Comparison of ENCODE assay signal across 1 cellular context in the genomic region with DNA sequence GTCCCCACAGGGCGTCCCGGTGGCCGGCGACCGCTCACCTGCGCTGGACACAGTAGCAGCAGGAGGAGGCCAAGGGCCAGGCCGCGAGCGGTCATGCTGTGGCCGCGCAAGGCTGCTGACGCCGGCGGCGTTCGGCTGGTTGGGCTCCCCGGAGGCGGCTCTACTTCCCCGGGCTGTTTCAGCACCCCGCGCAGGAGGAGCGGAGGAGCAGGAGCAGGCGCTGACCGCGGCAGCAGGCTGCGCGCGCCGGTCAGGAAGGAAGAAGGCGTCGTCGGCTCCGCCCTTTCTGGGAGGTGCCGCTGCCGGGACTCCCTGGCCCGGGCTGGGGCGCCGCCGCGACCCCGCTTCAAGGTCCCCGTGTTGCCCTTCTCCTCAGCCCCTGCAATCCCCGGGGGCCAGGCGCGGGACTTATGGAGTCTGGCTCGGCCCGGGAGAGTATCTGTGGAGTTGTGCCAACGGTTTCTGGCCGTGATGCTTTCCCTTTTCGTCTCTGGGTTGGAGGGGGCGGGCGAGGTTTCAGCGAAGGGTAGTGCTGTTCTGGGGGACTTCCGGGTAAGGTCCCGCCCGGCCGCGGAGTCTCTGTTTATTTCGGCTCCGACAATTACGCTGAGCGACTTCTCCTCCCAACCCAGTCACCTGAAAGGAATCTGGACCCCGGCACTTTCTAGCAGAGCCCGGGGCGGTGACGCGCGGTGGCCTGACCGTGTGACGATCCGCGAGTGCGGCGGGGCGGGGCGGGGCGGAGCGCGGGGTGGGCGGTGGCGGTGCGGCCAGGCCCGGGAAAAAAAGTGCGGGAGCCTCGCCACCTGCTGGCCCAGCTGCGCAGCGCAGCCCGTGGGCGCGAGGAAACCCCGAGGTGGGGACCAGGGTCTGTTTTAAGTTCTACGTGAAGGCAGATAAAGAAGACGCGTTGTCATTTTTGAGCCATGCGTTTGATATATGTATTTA.
TF ChIP-seq lines count a peak whose summit lies in the region.

A gene (minus strand): TSS at position 258 of the 948 bp plus-strand sequence. CDS start 163 bp downstream, at position 95.

TF ChIP-seq in HepG2, 621 proteins besides CTCF, POLR2A, EP300 and RAD21 (continued from another document and continues in another):
- TF ChIP-seq, protein P1, sequence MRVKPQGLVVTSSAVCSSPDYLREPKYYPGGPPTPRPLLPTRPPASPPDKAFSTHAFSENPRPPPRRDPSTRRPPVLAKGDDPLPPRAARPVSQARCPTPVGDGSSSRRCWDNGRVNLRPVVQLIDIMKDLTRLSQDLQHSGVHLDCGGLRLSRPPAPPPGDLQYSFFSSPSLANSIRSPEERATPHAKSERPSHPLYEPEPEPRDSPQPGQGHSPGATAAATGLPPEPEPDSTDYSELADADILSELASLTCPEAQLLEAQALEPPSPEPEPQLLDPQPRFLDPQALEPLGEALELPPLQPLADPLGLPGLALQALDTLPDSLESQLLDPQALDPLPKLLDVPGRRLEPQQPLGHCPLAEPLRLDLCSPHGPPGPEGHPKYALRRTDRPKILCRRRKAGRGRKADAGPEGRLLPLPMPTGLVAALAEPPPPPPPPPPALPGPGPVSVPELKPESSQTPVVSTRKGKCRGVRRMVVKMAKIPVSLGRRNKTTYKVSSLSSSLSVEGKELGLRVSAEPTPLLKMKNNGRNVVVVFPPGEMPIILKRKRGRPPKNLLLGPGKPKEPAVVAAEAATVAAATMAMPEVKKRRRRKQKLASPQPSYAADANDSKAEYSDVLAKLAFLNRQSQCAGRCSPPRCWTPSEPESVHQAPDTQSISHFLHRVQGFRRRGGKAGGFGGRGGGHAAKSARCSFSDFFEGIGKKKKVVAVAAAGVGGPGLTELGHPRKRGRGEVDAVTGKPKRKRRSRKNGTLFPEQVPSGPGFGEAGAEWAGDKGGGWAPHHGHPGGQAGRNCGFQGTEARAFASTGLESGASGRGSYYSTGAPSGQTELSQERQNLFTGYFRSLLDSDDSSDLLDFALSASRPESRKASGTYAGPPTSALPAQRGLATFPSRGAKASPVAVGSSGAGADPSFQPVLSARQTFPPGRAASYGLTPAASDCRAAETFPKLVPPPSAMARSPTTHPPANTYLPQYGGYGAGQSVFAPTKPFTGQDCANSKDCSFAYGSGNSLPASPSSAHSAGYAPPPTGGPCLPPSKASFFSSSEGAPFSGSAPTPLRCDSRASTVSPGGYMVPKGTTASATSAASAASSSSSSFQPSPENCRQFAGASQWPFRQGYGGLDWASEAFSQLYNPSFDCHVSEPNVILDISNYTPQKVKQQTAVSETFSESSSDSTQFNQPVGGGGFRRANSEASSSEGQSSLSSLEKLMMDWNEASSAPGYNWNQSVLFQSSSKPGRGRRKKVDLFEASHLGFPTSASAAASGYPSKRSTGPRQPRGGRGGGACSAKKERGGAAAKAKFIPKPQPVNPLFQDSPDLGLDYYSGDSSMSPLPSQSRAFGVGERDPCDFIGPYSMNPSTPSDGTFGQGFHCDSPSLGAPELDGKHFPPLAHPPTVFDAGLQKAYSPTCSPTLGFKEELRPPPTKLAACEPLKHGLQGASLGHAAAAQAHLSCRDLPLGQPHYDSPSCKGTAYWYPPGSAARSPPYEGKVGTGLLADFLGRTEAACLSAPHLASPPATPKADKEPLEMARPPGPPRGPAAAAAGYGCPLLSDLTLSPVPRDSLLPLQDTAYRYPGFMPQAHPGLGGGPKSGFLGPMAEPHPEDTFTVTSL (CRISPR knock-in tag; IDR thresholded peaks at IDR 0.05; ENCODE audit: borderline replicate concordance): no peak; the same call in 1 of the 2 replicates
- no peak for TF ChIP-seq ARID2 (CRISPR knock-in tag; IDR thresholded peaks at IDR 0.05; ENCODE audit: borderline replicate concordance)
- TF ChIP-seq, protein P2, sequence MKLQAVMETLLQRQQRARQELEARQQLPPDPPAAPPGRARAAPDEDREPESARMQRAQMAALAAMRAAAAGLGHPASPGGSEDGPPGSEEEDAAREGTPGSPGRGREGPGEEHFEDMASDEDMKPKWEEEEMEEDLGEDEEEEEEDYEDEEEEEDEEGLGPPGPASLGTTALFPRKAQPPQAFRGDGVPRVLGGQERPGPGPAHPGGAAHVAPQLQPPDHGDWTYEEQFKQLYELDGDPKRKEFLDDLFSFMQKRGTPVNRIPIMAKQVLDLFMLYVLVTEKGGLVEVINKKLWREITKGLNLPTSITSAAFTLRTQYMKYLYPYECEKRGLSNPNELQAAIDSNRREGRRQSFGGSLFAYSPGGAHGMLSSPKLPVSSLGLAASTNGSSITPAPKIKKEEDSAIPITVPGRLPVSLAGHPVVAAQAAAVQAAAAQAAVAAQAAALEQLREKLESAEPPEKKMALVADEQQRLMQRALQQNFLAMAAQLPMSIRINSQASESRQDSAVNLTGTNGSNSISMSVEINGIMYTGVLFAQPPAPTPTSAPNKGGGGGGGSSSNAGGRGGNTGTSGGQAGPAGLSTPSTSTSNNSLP (IDR thresholded peaks at IDR 0.05; ENCODE audit: low read depth, low read length): no peak
- peak; percentile 44; the same call in 1 of the 2 replicates for TF ChIP-seq HDAC2 (CRISPR knock-in tag; IDR thresholded peaks at IDR 0.05)
- peak; percentile 48; the same call in 1 of the 2 replicates for TF ChIP-seq NR2F2 (IDR thresholded peaks at IDR 0.05; ENCODE audit: borderline replicate concordance, low read depth)
- TF ChIP-seq CEBPG (CRISPR knock-in tag; IDR thresholded peaks at IDR 0.05): no peak
- TF ChIP-seq ZNF598 (CRISPR knock-in tag; IDR thresholded peaks at IDR 0.05; ENCODE audit: borderline replicate concordance): peak; percentile 73; the same call in 1 of the 2 replicates
- no peak for TF ChIP-seq DNMT1 (CRISPR knock-in tag; IDR thresholded peaks at IDR 0.05)
- TF ChIP-seq ZNF24 (IDR thresholded peaks at IDR 0.05): no peak
- no peak for TF ChIP-seq RCOR2 (CRISPR knock-in tag; IDR thresholded peaks at IDR 0.05)
- no peak for TF ChIP-seq ZZZ3 (CRISPR knock-in tag; IDR thresholded peaks at IDR 0.05; ENCODE audit: borderline replicate concordance)
- TF ChIP-seq PAX8 (CRISPR knock-in tag; IDR thresholded peaks at IDR 0.05; ENCODE audit: borderline replicate concordance): no peak
- no peak for TF ChIP-seq ZNF205 (CRISPR knock-in tag; IDR thresholded peaks at IDR 0.05)
- TF ChIP-seq NR3C1 (CRISPR knock-in tag; IDR thresholded peaks at IDR 0.05): no peak
- TF ChIP-seq, protein P3, sequence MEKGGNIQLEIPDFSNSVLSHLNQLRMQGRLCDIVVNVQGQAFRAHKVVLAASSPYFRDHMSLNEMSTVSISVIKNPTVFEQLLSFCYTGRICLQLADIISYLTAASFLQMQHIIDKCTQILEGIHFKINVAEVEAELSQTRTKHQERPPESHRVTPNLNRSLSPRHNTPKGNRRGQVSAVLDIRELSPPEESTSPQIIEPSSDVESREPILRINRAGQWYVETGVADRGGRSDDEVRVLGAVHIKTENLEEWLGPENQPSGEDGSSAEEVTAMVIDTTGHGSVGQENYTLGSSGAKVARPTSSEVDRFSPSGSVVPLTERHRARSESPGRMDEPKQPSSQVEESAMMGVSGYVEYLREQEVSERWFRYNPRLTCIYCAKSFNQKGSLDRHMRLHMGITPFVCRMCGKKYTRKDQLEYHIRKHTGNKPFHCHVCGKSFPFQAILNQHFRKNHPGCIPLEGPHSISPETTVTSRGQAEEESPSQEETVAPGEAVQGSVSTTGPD (CRISPR knock-in tag; IDR thresholded peaks at IDR 0.05): no peak
- no peak for TF ChIP-seq ZFAT (CRISPR knock-in tag; conservative IDR thresholded peaks at IDR 0.05)
- TF ChIP-seq RARA (CRISPR knock-in tag; IDR thresholded peaks at IDR 0.05): peak; percentile 36
- 0 out of 2 replicates have a peak, but pooled peaks have one; percentile 17 for TF ChIP-seq NFYC (CRISPR knock-in tag; IDR thresholded peaks at IDR 0.05)
- TF ChIP-seq ZNF674 (CRISPR knock-in tag; IDR thresholded peaks at IDR 0.05; ENCODE audit: low read depth): 0 out of 2 replicates have a peak, but pooled peaks have one; percentile 37
- peak; percentile 54; the same call in 1 of the 2 replicates for TF ChIP-seq ZNF430 (CRISPR knock-in tag; IDR thresholded peaks at IDR 0.05)
- no peak for TF ChIP-seq ZNF326 (CRISPR knock-in tag; IDR thresholded peaks at IDR 0.05; ENCODE audit: borderline replicate concordance)
- TF ChIP-seq, protein P4, sequence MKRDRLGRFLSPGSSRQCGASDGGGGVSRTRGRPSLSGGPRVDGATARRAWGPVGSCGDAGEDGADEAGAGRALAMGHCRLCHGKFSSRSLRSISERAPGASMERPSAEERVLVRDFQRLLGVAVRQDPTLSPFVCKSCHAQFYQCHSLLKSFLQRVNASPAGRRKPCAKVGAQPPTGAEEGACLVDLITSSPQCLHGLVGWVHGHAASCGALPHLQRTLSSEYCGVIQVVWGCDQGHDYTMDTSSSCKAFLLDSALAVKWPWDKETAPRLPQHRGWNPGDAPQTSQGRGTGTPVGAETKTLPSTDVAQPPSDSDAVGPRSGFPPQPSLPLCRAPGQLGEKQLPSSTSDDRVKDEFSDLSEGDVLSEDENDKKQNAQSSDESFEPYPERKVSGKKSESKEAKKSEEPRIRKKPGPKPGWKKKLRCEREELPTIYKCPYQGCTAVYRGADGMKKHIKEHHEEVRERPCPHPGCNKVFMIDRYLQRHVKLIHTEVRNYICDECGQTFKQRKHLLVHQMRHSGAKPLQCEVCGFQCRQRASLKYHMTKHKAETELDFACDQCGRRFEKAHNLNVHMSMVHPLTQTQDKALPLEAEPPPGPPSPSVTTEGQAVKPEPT (CRISPR knock-in tag; IDR thresholded peaks at IDR 0.05; ENCODE audit: low read depth): no peak
- TF ChIP-seq ZNF737 (CRISPR knock-in tag; IDR thresholded peaks at IDR 0.05; ENCODE audit: borderline replicate concordance): 0 out of 2 replicates have a peak, but pooled peaks have one; percentile 31
- peak; percentile 59; the same call in 1 of the 2 replicates for TF ChIP-seq ETV5 (CRISPR knock-in tag; IDR thresholded peaks at IDR 0.05; ENCODE audit: borderline replicate concordance)
- TF ChIP-seq ZFP36L2 (CRISPR knock-in tag; IDR thresholded peaks at IDR 0.05): no peak
- peak; percentile 68 for TF ChIP-seq PHF5A (CRISPR knock-in tag; IDR thresholded peaks at IDR 0.05; ENCODE audit: low read depth, unreplicated experiment)
- TF ChIP-seq SRY (CRISPR knock-in tag; IDR thresholded peaks at IDR 0.05): peak; percentile 54
- no peak for TF ChIP-seq ISX (CRISPR knock-in tag; conservative IDR thresholded peaks at IDR 0.05)
- no peak for TF ChIP-seq SMAD3 (CRISPR knock-in tag; IDR thresholded peaks at IDR 0.05)
- TF ChIP-seq, protein P5, sequence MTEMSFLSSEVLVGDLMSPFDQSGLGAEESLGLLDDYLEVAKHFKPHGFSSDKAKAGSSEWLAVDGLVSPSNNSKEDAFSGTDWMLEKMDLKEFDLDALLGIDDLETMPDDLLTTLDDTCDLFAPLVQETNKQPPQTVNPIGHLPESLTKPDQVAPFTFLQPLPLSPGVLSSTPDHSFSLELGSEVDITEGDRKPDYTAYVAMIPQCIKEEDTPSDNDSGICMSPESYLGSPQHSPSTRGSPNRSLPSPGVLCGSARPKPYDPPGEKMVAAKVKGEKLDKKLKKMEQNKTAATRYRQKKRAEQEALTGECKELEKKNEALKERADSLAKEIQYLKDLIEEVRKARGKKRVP (CRISPR knock-in tag; IDR thresholded peaks at IDR 0.05): peak in 1 of 2 experiments; percentile 35; a peak in 1 of 4 replicates
- no peak for TF ChIP-seq NPAS2 (CRISPR knock-in tag; IDR thresholded peaks at IDR 0.05; ENCODE audit: borderline replicate concordance)
- no peak; the same call in 1 of the 2 replicates for TF ChIP-seq ZNF747 (CRISPR knock-in tag; IDR thresholded peaks at IDR 0.05; ENCODE audit: borderline replicate concordance)
- TF ChIP-seq FOXP1 (IDR thresholded peaks at IDR 0.05): no peak
- TF ChIP-seq FOXP1 (CRISPR knock-in tag; IDR thresholded peaks at IDR 0.05): no peak
- no peak for TF ChIP-seq ZC3H13 (CRISPR knock-in tag; IDR thresholded peaks at IDR 0.05)
- TF ChIP-seq SKI (IDR thresholded peaks at IDR 0.05; ENCODE audit: partially characterized antibody): peak; percentile 52
- TF ChIP-seq, protein P6, sequence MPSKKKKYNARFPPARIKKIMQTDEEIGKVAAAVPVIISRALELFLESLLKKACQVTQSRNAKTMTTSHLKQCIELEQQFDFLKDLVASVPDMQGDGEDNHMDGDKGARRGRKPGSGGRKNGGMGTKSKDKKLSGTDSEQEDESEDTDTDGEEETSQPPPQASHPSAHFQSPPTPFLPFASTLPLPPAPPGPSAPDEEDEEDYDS (CRISPR knock-in tag; IDR thresholded peaks at IDR 0.05): peak; percentile 19
- no peak; the same call in 1 of the 2 replicates for TF ChIP-seq MXD4 (CRISPR knock-in tag; IDR thresholded peaks at IDR 0.05)
- TF ChIP-seq ZNF660 (CRISPR knock-in tag; IDR thresholded peaks at IDR 0.05; ENCODE audit: borderline replicate concordance, low read depth): no peak
- no peak for TF ChIP-seq ZNF460 (CRISPR knock-in tag; IDR thresholded peaks at IDR 0.05; ENCODE audit: borderline replicate concordance)
- 0 out of 2 replicates have a peak, but pooled peaks have one; percentile 26 for TF ChIP-seq DR1 (CRISPR knock-in tag; IDR thresholded peaks at IDR 0.05)
- TF ChIP-seq, protein P7, sequence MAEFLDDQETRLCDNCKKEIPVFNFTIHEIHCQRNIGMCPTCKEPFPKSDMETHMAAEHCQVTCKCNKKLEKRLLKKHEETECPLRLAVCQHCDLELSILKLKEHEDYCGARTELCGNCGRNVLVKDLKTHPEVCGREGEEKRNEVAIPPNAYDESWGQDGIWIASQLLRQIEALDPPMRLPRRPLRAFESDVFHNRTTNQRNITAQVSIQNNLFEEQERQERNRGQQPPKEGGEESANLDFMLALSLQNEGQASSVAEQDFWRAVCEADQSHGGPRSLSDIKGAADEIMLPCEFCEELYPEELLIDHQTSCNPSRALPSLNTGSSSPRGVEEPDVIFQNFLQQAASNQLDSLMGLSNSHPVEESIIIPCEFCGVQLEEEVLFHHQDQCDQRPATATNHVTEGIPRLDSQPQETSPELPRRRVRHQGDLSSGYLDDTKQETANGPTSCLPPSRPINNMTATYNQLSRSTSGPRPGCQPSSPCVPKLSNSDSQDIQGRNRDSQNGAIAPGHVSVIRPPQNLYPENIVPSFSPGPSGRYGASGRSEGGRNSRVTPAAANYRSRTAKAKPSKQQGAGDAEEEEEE (CRISPR knock-in tag; IDR thresholded peaks at IDR 0.05; ENCODE audit: borderline replicate concordance): no peak
- TF ChIP-seq ZMAT3 (CRISPR knock-in tag; conservative IDR thresholded peaks at IDR 0.05): peak; percentile 69; the same call in 1 of the 2 replicates
- TF ChIP-seq ZNF7 (CRISPR knock-in tag; IDR thresholded peaks at IDR 0.05): no peak
- peak; percentile 15 for TF ChIP-seq SPEN (CRISPR knock-in tag; IDR thresholded peaks at IDR 0.05; ENCODE audit: low read depth)
- no peak; the same call in 1 of the 2 replicates for TF ChIP-seq FOXC1 (CRISPR knock-in tag; IDR thresholded peaks at IDR 0.05; ENCODE audit: borderline replicate concordance)
- TF ChIP-seq ZNF556 (CRISPR knock-in tag; IDR thresholded peaks at IDR 0.05; ENCODE audit: borderline replicate concordance): peak; percentile 20; the same call in 1 of the 2 replicates
- peak; percentile 85 for TF ChIP-seq ZNF333 (CRISPR knock-in tag; IDR thresholded peaks at IDR 0.05; ENCODE audit: borderline replicate concordance)
- TF ChIP-seq GLI4 (CRISPR knock-in tag; IDR thresholded peaks at IDR 0.05; ENCODE audit: borderline replicate concordance): no peak
- TF ChIP-seq TRIM24 (CRISPR knock-in tag; IDR thresholded peaks at IDR 0.05): no peak
